8 cellular contexts compared by ENCODE assay signal in the genomic region with DNA sequence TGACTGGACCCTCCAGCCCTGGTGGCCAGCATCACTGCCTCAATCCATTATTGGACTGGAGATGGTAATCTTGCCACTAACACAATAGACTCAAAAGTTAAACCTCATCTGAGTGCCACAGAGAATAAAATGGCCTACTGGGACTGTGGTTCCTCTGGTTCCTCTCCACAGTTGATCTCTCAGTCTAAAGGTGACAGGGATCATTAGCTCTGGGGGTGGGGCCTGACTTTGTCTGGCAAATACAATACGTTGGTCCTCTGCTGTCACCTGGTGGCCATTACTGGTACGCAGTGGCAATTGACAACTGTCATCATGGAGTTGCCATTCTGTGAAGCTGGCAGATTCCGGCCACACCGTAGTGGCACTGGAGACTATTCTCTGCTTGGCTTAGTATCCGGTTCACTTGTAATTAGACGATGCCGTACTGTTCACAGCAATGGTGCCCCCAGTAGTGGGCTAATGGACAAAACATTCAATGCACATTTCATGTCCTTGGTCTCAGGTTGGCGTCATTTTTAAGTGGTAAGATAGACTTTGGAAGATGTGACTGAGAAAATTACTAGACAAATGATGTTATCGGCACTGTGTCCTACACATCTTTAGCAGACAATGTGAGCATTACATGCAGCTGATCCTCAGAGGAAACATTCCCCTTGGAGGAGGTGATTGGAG. TPM values are rescaled to one million over a fixed set of nuclear protein-coding genes. Genes with fewer than 3 reads are reported as not detected.
DNase-seq lines count a peak whose midpoint lies in the region; ATAC-seq and TF ChIP-seq lines count a peak whose summit lies in the region.
"Had no signal": no experiment of that assay in that cellular context is flagged by ENCODE, and none has a peak within 500 bp of the region (broad histone marks: within the 10 kb centered on the region; RNA-seq: fewer than 3 reads in every experiment).

No MANE protein-coding gene starts in this region.

- H3K27ac ChIP-seq in right atrium auricular region, result no peak overlapping the region
- H3K27ac ChIP-seq in gastrocnemius medialis, result no peak overlapping the region

- H3K36me3 ChIP-seq in right atrium auricular region (no peaks in the 10 kb centered on the region), gastrocnemius medialis (no peaks in the 10 kb centered on the region)

- TF ChIP-seq CTCF in right atrium auricular region (IDR thresholded peaks at IDR 0.05), result peak; percentile 90 to 95
- TF ChIP-seq CTCF in gastrocnemius medialis (IDR thresholded peaks at IDR 0.05 in 4 of 5, conservative IDR thresholded peaks at IDR 0.05 in 1 of 5), result peak; percentile 80 to 95 (median 87)

- CTCF ChIA-PET in T-cell (lab: Charles Lee), result interaction anchor here (0.5 to 2.0 kb wide), 12 partner anchors 45 to 1792 kb away, joined by 3 to 27 read pairs (median 4); no protein-coding TSS in a partner anchor

- POLR2A ChIA-PET in T-cell (lab: Charles Lee), result interaction anchor here in 1 of 2 donors (0.9 kb wide), 1 partner anchor 76 kb away, joined by 3 read pairs; no protein-coding TSS in a partner anchor

- no peak overlapping the region for H3K4me3 Mint-ChIP-seq in T-cell

- H3K27me3 Mint-ChIP-seq in T-cell, result peaks cover 0 to 4% of the 10 kb centered on the region in 2 donors

- no peaks in the 10 kb centered on the region for H3K36me3 Mint-ChIP-seq in T-cell

- no peak overlapping the region for H3K4me3 ChIP-seq in right atrium auricular region
- H3K4me3 ChIP-seq in gastrocnemius medialis, result no peak overlapping the region

- H3K9me3 ChIP-seq in right atrium auricular region (no peaks in the 10 kb centered on the region), gastrocnemius medialis (no peaks in the 10 kb centered on the region)

- no peaks in the 10 kb centered on the region for H3K4me1 ChIP-seq in right atrium auricular region
- peaks cover 0 to 3% of the 10 kb centered on the region in 2 donors for H3K4me1 ChIP-seq in gastrocnemius medialis

- TF ChIP-seq POLR2A in GM18505 (IDR thresholded peaks at IDR 0.05; ENCODE audit: borderline replicate concordance, extremely low read depth, insufficient read depth, insufficient read length), result no peak
- TF ChIP-seq POLR2A in gastrocnemius medialis (IDR thresholded peaks at IDR 0.05), result no peak

- ATAC-seq in GM18505 (IDR thresholded peaks at IDR 0.05; ENCODE audit: unreplicated experiment) (peak; percentile 92), HG02763 (IDR thresholded peaks at IDR 0.05; ENCODE audit: unreplicated experiment) (peak; percentile 94), T-cell (replicated peaks in 1 of 4) (peak; percentile 79 to 91 (median 86)), gastrocnemius medialis (peak; percentile 91 to 96)

- H3K4me1 Mint-ChIP-seq in T-cell, result peaks cover 0 to 8% (median 3%) of the 10 kb centered on the region in 3 donors

- in situ Hi-C loops in gastrocnemius medialis (cut with MboI; ENCODE audit: low sequenced_read_pairs in 4 of 4), result loop anchor here in 2 of 4 donors (10.0 to 25.0 kb wide), 4 partner anchors 72 to 469 kb away; no protein-coding TSS in a partner anchor

- H3K27ac Mint-ChIP-seq in T-cell, result no peak overlapping the region

- H3K27me3 ChIP-seq in right atrium auricular region (no peaks in the 10 kb centered on the region), gastrocnemius medialis (no peaks in the 10 kb centered on the region)

- intact Hi-C loops in gastrocnemius medialis (cut with DNase I; ENCODE audit: low total_unique reads), result loop anchor here (1.0 to 2.0 kb wide), 4 partner anchors 73 to 478 kb away; no protein-coding TSS in a partner anchor

- no peaks in the 10 kb centered on the region for H3K9me3 Mint-ChIP-seq in T-cell

- DNase-seq in NCI-H1105 (lab: John Stamatoyannopoulos, UW) (peak; percentile 25), T-cell (peak; percentile 47 to 83 (median 72)), amniotic epithelial cell (ENCODE audit: low read depth) (peak; percentile 41), right atrium auricular region (ENCODE audit: low spot score) (peak; percentile 83), gastrocnemius medialis (peak; percentile 59 to 75)

RNA-seq across cellular contexts. Expression of a gene that starts 6.7 kb away (rescaled TPM):
- total RNA-seq in T-cell, result 10 to 100 TPM; 11.5 to 24.4 (median 15.8) TPM
- 10 to 100 TPM in 1 of 2 donors, 1 to 10 TPM in 1; 4.8 to 10.7 TPM for total RNA-seq in right atrium auricular region
- 1 to 10 TPM in 2 of 4 donors, under 1 TPM in 1, not detected in 1; 0.31 to 2.9 (median 1.1) TPM for total RNA-seq in gastrocnemius medialis
- total RNA-seq: temporal lobe had no signal

RNA-seq across cellular contexts. Expression of a gene that starts 17.8 kb away (rescaled TPM):
- not detected for total RNA-seq in T-cell
- total RNA-seq in right atrium auricular region, result under 1 TPM in 1 of 2 donors, not detected in 1; 0.94 TPM
- not detected for total RNA-seq in gastrocnemius medialis
- total RNA-seq: temporal lobe had no signal

Comparison
In these comparisons a context has a peak if more than half of its experiments do, and no peak if none do; other contexts are left out.
1. DNase-seq: peak in every context shown above with its lines; median percentile 83 in right atrium auricular region; 72 in T-cell; 67 in gastrocnemius medialis; 41 in amniotic epithelial cell; 25 in NCI-H1105.